ENCODE assay signal across 1 cellular context in the genomic region with DNA sequence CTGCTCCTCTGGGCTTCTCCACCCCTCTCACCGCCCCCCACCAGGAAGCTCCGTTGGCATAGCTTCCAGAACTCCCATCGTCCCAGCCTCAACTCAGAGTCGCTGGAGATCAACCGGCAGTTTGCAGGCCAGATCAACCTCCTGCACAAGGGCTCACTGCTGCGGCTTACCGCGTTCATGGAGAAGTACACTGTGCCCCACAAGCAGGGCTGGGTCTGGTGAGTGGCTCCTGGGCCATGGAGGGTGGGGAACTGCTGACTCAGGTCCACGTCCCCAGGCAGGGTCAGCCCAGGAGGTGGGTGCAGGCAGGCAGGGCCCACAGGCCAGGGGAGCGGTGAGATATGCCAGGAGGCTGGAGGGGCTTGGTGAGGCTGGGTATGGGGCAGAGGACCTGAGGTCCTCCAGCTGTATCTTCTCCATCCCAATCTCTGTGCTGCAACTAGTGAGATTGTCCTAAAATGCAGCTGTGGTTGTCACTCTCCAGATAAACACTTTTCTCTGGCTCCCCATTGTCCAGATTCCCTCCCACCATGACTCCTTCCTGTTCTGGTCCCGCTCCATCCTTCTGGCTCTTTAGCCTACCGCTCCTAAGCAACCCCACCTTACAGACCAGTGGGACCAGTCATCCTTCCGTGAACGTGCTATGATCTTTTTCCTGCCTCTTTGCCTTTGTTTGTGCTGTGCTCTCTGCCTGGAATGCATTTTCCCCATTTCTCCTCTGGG.
TF ChIP-seq lines count a peak whose summit lies in the region.

No MANE protein-coding gene starts in this region.

TF ChIP-seq in HepG2, 621 proteins besides CTCF, POLR2A, EP300 and RAD21 (continued from another document):
- TF ChIP-seq, protein P1, sequence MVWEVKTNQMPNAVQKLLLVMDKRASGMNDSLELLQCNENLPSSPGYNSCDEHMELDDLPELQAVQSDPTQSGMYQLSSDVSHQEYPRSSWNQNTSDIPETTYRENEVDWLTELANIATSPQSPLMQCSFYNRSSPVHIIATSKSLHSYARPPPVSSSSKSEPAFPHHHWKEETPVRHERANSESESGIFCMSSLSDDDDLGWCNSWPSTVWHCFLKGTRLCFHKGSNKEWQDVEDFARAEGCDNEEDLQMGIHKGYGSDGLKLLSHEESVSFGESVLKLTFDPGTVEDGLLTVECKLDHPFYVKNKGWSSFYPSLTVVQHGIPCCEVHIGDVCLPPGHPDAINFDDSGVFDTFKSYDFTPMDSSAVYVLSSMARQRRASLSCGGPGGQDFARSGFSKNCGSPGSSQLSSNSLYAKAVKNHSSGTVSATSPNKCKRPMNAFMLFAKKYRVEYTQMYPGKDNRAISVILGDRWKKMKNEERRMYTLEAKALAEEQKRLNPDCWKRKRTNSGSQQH (CRISPR knock-in tag; IDR thresholded peaks at IDR 0.05; ENCODE audit: low read depth): no peak
- TF ChIP-seq, protein P2, sequence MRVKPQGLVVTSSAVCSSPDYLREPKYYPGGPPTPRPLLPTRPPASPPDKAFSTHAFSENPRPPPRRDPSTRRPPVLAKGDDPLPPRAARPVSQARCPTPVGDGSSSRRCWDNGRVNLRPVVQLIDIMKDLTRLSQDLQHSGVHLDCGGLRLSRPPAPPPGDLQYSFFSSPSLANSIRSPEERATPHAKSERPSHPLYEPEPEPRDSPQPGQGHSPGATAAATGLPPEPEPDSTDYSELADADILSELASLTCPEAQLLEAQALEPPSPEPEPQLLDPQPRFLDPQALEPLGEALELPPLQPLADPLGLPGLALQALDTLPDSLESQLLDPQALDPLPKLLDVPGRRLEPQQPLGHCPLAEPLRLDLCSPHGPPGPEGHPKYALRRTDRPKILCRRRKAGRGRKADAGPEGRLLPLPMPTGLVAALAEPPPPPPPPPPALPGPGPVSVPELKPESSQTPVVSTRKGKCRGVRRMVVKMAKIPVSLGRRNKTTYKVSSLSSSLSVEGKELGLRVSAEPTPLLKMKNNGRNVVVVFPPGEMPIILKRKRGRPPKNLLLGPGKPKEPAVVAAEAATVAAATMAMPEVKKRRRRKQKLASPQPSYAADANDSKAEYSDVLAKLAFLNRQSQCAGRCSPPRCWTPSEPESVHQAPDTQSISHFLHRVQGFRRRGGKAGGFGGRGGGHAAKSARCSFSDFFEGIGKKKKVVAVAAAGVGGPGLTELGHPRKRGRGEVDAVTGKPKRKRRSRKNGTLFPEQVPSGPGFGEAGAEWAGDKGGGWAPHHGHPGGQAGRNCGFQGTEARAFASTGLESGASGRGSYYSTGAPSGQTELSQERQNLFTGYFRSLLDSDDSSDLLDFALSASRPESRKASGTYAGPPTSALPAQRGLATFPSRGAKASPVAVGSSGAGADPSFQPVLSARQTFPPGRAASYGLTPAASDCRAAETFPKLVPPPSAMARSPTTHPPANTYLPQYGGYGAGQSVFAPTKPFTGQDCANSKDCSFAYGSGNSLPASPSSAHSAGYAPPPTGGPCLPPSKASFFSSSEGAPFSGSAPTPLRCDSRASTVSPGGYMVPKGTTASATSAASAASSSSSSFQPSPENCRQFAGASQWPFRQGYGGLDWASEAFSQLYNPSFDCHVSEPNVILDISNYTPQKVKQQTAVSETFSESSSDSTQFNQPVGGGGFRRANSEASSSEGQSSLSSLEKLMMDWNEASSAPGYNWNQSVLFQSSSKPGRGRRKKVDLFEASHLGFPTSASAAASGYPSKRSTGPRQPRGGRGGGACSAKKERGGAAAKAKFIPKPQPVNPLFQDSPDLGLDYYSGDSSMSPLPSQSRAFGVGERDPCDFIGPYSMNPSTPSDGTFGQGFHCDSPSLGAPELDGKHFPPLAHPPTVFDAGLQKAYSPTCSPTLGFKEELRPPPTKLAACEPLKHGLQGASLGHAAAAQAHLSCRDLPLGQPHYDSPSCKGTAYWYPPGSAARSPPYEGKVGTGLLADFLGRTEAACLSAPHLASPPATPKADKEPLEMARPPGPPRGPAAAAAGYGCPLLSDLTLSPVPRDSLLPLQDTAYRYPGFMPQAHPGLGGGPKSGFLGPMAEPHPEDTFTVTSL (CRISPR knock-in tag; IDR thresholded peaks at IDR 0.05; ENCODE audit: borderline replicate concordance): no peak
- TF ChIP-seq GZF1 (CRISPR knock-in tag; IDR thresholded peaks at IDR 0.05) (no peak), RFX3 (CRISPR knock-in tag; IDR thresholded peaks at IDR 0.05) (no peak), CREM (IDR thresholded peaks at IDR 0.05) (no peak), CREM (CRISPR knock-in tag; IDR thresholded peaks at IDR 0.05) (no peak), SP5 (CRISPR knock-in tag; IDR thresholded peaks at IDR 0.05; ENCODE audit: borderline replicate concordance, low read depth) (no peak), ZNF746 (CRISPR knock-in tag; IDR thresholded peaks at IDR 0.05) (no peak), KAT8 (CRISPR knock-in tag; IDR thresholded peaks at IDR 0.05) (no peak), KLF13 (CRISPR knock-in tag; IDR thresholded peaks at IDR 0.05) (no peak)
TF ChIP-seq in HepG2: peak in this region for 0.
